ENCODE assay signal across 11 cellular contexts in the genomic region with DNA sequence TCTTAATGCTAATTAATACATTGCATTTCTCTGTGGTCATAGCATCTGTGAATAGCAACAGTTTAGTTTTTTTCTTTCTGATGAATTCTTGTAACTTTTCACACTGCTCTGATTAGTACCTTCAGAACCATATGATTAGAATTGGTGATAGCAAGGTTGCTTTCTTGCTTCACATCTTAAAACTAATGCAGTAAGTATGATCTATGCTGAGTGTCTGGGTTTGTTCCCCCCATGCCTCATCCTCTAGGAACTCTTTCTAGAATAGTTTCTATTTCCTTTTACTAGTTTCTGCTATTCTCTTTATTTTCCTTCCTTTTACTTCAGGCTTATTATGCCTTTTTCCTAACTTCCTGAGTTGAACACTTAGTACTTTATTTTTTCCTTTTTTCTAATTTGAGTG.
"Had no signal": no experiment of that assay in that cellular context is flagged by ENCODE, and none has a peak within 500 bp of the region (broad histone marks: within the 10 kb centered on the region; RNA-seq: fewer than 3 reads in every experiment).

No MANE protein-coding gene starts in this region.

- H3K27ac Mint-ChIP-seq: activated T-helper 1 cell treated with anti-CD3 and anti-CD28 coated beads, Interleukin-12 subunit alpha, Interleukin-12 subunit beta, Interleukin-2, Interleukin-4 antibody, amounts not matched to agents 30 ng/mL and 10 ng/mL and 1 ng/mL, durations not matched to agents 14 hours and 24 hours and 36 hours had no signal

- H3K9me3 ChIP-seq: pancreas had no signal

- H3K4me1 ChIP-seq: esophagus squamous epithelium had no signal

- H3K27ac ChIP-seq: coronary artery, esophagus squamous epithelium, pancreas had no signal

- ATAC-seq: activated CD4-positive, CD25-positive, alpha-beta regulatory T cell treated with anti-CD3 and anti-CD28 coated beads, Interleukin-2, amount 50 U/mL, for 24 hours; heart left ventricle; pancreas had no signal

- H3K36me3 ChIP-seq: pancreas had no signal

- H3K9me3 Mint-ChIP-seq: immature natural killer cell had no signal

- H3K4me3 ChIP-seq: coronary artery, esophagus squamous epithelium, heart left ventricle, pancreas had no signal

- H3K4me3 Mint-ChIP-seq: activated T-helper 1 cell treated with anti-CD3 and anti-CD28 coated beads, Interleukin-12 subunit alpha, Interleukin-12 subunit beta, Interleukin-2, Interleukin-4 antibody, amounts not matched to agents 30 ng/mL and 10 ng/mL and 1 ng/mL, durations not matched to agents 14 hours and 24 hours and 36 hours; immature natural killer cell had no signal

- DNase-seq: activated CD4-positive, alpha-beta T cell treated with anti-CD3 and anti-CD28 coated beads, Interleukin-2, amount 50 U/mL, for 1 hour; esophagus squamous epithelium; heart left ventricle; immature natural killer cell; pancreas; stimulated activated naive CD4-positive, alpha-beta T cell; substantia nigra; T-helper 9 cell had no signal

- H3K27me3 ChIP-seq: esophagus squamous epithelium, heart left ventricle, pancreas had no signal
